In genomic region chr7:139767561-139767982, GRCh38 we compare ENCODE assay signal across 8 cellular contexts. TPM values are rescaled to one million over a fixed set of nuclear protein-coding genes. Genes with fewer than 3 reads are reported as not detected.
A peak's percentile ranks its signal among the peaks of the same experiment; 100 is the strongest.
DNase-seq lines count a peak whose midpoint lies in the region; ATAC-seq and TF ChIP-seq lines count a peak whose summit lies in the region.

No MANE protein-coding gene starts in this region.

- no peak overlapping the region for H3K4me3 ChIP-seq in breast epithelium

- H3K36me3 ChIP-seq in breast epithelium, result no peaks in the 10 kb centered on the region

- peak overlapping the region; percentile 72 for H3K27ac Mint-ChIP-seq in activated CD4-positive, alpha-beta T cell treated with anti-CD3 and anti-CD28 coated beads, Interleukin-2, amount 10 ng/mL, durations not matched to agents 24 days and 14 days
- H3K27ac Mint-ChIP-seq in activated CD8-positive, alpha-beta T cell treated with anti-CD3 and anti-CD28 coated beads, Interleukin-2, amount 10 ng/mL, durations not matched to agents 7 days and 5 days, result peak overlapping the region; percentile 94
- peak overlapping the region; percentile 58 for H3K27ac Mint-ChIP-seq in stimulated activated naive CD8-positive, alpha-beta T cell treated with anti-CD3 and anti-CD28 coated beads, Interleukin-15, Interleukin-2, amounts not matched to agents 100 ng/mL and 50 ng/mL, for 24 hours

- POLR2A ChIA-PET in activated CD8-positive, alpha-beta T cell treated with anti-CD3 and anti-CD28 coated beads, Interleukin-2, amount 10 ng/mL, durations not matched to agents 7 days and 5 days (lab: Charles Lee), result interaction anchor here (1.0 to 2.3 kb wide), 2 partner anchors 9 to 29 kb away, joined by 4 to 6 read pairs; no protein-coding TSS in a partner anchor

- peak; percentile 85 for ATAC-seq in HG02981 (IDR thresholded peaks at IDR 0.05; ENCODE audit: unreplicated experiment)
- ATAC-seq in activated CD8-positive, alpha-beta T cell treated with anti-CD3 and anti-CD28 coated beads, Interleukin-2, amount 10 ng/mL, durations not matched to agents 7 days and 5 days, result peak; percentile 74

- intact Hi-C loops in activated CD4-positive, alpha-beta T cell treated with anti-CD3 and anti-CD28 coated beads, Interleukin-2, amount 10 ng/mL, durations not matched to agents 24 days and 14 days (cut with micrococcal nuclease), result no loop called here
- intact Hi-C loops in breast epithelium (cut with DNase I; ENCODE audit: low total_unique reads), result no loop called here

- CTCF ChIA-PET in activated CD8-positive, alpha-beta T cell treated with anti-CD3 and anti-CD28 coated beads, Interleukin-2, amount 10 ng/mL, durations not matched to agents 7 days and 5 days (lab: Charles Lee), result interaction anchor here (0.8 to 7.7 kb wide), 9 partner anchors 9 to 268 kb away, joined by 3 to 42 read pairs (median 3); partner anchors contain the start of gene HIPK2

- no peak for TF ChIP-seq CTCF in breast epithelium (IDR thresholded peaks at IDR 0.05)

- peak overlapping the region in 1 of 2 donors; percentile 33 for H3K27ac ChIP-seq in breast epithelium

- peak; percentile 82 for DNase-seq in activated CD4-positive, alpha-beta T cell treated with anti-CD3 and anti-CD28 coated beads, Interleukin-2, amount 10 ng/mL, durations not matched to agents 24 days and 14 days
- DNase-seq in activated CD4-positive, alpha-beta T cell treated with anti-CD3 and anti-CD28 coated beads, Interleukin-2, amount 50 U/mL, for 4 hours, result no peak
- DNase-seq in activated CD8-positive, alpha-beta T cell treated with anti-CD3 and anti-CD28 coated beads, Interleukin-2, amount 10 ng/mL, durations not matched to agents 7 days and 5 days, result peak; percentile 51
- no peak for DNase-seq in erythroblast (lab: John Stamatoyannopoulos, UW)
- no peak for DNase-seq in A172 (ENCODE audit: low spot score)
- DNase-seq in breast epithelium (ENCODE audit: low spot score in 2 of 2), result no peak

- peaks cover 62% of the 10 kb centered on the region for H3K4me1 Mint-ChIP-seq in activated CD4-positive, alpha-beta T cell treated with anti-CD3 and anti-CD28 coated beads, Interleukin-2, amount 10 ng/mL, durations not matched to agents 24 days and 14 days
- peaks cover 65% of the 10 kb centered on the region for H3K4me1 Mint-ChIP-seq in activated CD8-positive, alpha-beta T cell treated with anti-CD3 and anti-CD28 coated beads, Interleukin-2, amount 10 ng/mL, durations not matched to agents 7 days and 5 days (ENCODE audit: low read depth)
- H3K4me1 Mint-ChIP-seq in stimulated activated naive CD8-positive, alpha-beta T cell treated with anti-CD3 and anti-CD28 coated beads, Interleukin-15, Interleukin-2, amounts not matched to agents 100 ng/mL and 50 ng/mL, for 24 hours (ENCODE audit: low read depth), result peaks cover 82% of the 10 kb centered on the region

- peak overlapping the region; percentile 37 for H3K4me3 Mint-ChIP-seq in activated CD4-positive, alpha-beta T cell treated with anti-CD3 and anti-CD28 coated beads, Interleukin-2, amount 10 ng/mL, durations not matched to agents 24 days and 14 days
- peak overlapping the region; percentile 28 for H3K4me3 Mint-ChIP-seq in activated CD8-positive, alpha-beta T cell treated with anti-CD3 and anti-CD28 coated beads, Interleukin-2, amount 10 ng/mL, durations not matched to agents 7 days and 5 days
- peak overlapping the region; percentile 17 for H3K4me3 Mint-ChIP-seq in stimulated activated naive CD8-positive, alpha-beta T cell treated with anti-CD3 and anti-CD28 coated beads, Interleukin-15, Interleukin-2, amounts not matched to agents 100 ng/mL and 50 ng/mL, for 24 hours

- TF ChIP-seq POLR2A in erythroblast (IDR thresholded peaks at IDR 0.05; ENCODE audit: low read length), result no peak
- TF ChIP-seq POLR2A in breast epithelium (IDR thresholded peaks at IDR 0.05), result no peak

- H3K9me3 Mint-ChIP-seq in activated CD4-positive, alpha-beta T cell treated with anti-CD3 and anti-CD28 coated beads, Interleukin-2, amount 10 ng/mL, durations not matched to agents 24 days and 14 days, result no peaks in the 10 kb centered on the region
- H3K9me3 Mint-ChIP-seq in activated CD8-positive, alpha-beta T cell treated with anti-CD3 and anti-CD28 coated beads, Interleukin-2, amount 10 ng/mL, durations not matched to agents 7 days and 5 days (ENCODE audit: insufficient read depth), result no peaks in the 10 kb centered on the region
- no peaks in the 10 kb centered on the region for H3K9me3 Mint-ChIP-seq in stimulated activated naive CD8-positive, alpha-beta T cell treated with anti-CD3 and anti-CD28 coated beads, Interleukin-15, Interleukin-2, amounts not matched to agents 100 ng/mL and 50 ng/mL, for 24 hours

- no peaks in the 10 kb centered on the region for H3K27me3 ChIP-seq in breast epithelium

- no peaks in the 10 kb centered on the region for H3K9me3 ChIP-seq in breast epithelium

- no peaks in the 10 kb centered on the region for H3K4me1 ChIP-seq in breast epithelium

- H3K36me3 Mint-ChIP-seq in activated CD4-positive, alpha-beta T cell treated with anti-CD3 and anti-CD28 coated beads, Interleukin-2, amount 10 ng/mL, durations not matched to agents 24 days and 14 days (ENCODE audit: low read depth), result peaks cover 37% of the 10 kb centered on the region
- H3K36me3 Mint-ChIP-seq in activated CD8-positive, alpha-beta T cell treated with anti-CD3 and anti-CD28 coated beads, Interleukin-2, amount 10 ng/mL, durations not matched to agents 7 days and 5 days (ENCODE audit: low read depth), result peaks cover 26% of the 10 kb centered on the region
- peaks cover 31% of the 10 kb centered on the region for H3K36me3 Mint-ChIP-seq in stimulated activated naive CD8-positive, alpha-beta T cell treated with anti-CD3 and anti-CD28 coated beads, Interleukin-15, Interleukin-2, amounts not matched to agents 100 ng/mL and 50 ng/mL, for 24 hours (ENCODE audit: low read depth)

- H3K27me3 Mint-ChIP-seq in activated CD4-positive, alpha-beta T cell treated with anti-CD3 and anti-CD28 coated beads, Interleukin-2, amount 10 ng/mL, durations not matched to agents 24 days and 14 days, result no peaks in the 10 kb centered on the region
- H3K27me3 Mint-ChIP-seq in activated CD8-positive, alpha-beta T cell treated with anti-CD3 and anti-CD28 coated beads, Interleukin-2, amount 10 ng/mL, durations not matched to agents 7 days and 5 days (ENCODE audit: low read depth), result no peaks in the 10 kb centered on the region
- no peaks in the 10 kb centered on the region for H3K27me3 Mint-ChIP-seq in stimulated activated naive CD8-positive, alpha-beta T cell treated with anti-CD3 and anti-CD28 coated beads, Interleukin-15, Interleukin-2, amounts not matched to agents 100 ng/mL and 50 ng/mL, for 24 hours

RNA-seq across cellular contexts. Expression of gene HIPK2, which starts 10.2 kb away (rescaled TPM):
- total RNA-seq in activated CD4-positive, alpha-beta T cell treated with anti-CD3 and anti-CD28 coated beads, Interleukin-2, amount 10 ng/mL, durations not matched to agents 24 days and 14 days, result 23.9 and 26.1 TPM in 2 replicates
- 10 to 100 TPM; 17.0 to 17.2 TPM for total RNA-seq in activated CD8-positive, alpha-beta T cell treated with anti-CD3 and anti-CD28 coated beads, Interleukin-2, amount 10 ng/mL, durations not matched to agents 7 days and 5 days
- 3.6 and 4.0 TPM in 2 replicates for total RNA-seq in A172 (2014; rRNA removed; shearing (Covaris generic))
- total RNA-seq in breast epithelium, result 10 to 100 TPM; 26.4 to 31.8 (median 31.1) TPM

Comparison
In these comparisons a context has a peak if more than half of its experiments do, and no peak if none do; other contexts are left out.
1. DNase-seq: peak in activated CD4-positive, alpha-beta T cell treated with anti-CD3 and anti-CD28 coated beads, Interleukin-2, amount 10 ng/mL, durations not matched to agents 24 days and 14 days (single experiment) and activated CD8-positive, alpha-beta T cell treated with anti-CD3 and anti-CD28 coated beads, Interleukin-2, amount 10 ng/mL, durations not matched to agents 7 days and 5 days (single experiment); none in activated CD4-positive, alpha-beta T cell treated with anti-CD3 and anti-CD28 coated beads, Interleukin-2, amount 50 U/mL, for 4 hours (0 of 2), erythroblast (0 of 2), A172 (single experiment) and breast epithelium (0 of 2).
2. Peak in every context shown above with its lines, with median percentiles within 50 percentile points of each other: H3K27ac Mint-ChIP-seq and H3K4me3 Mint-ChIP-seq.